11 cellular contexts compared by ENCODE assay signal in genomic region chr1:32020338-32020737, GRCh38. TPM values are rescaled to one million over a fixed set of nuclear protein-coding genes. Genes with fewer than 3 reads are reported as not detected.
DNase-seq lines count a peak whose midpoint lies in the region; ATAC-seq, FAIRE-seq and TF ChIP-seq lines count a peak whose summit lies in the region.
"Had no signal": no experiment of that assay in that cellular context is flagged by ENCODE, and none has a peak within 500 bp of the region (broad histone marks: within the 10 kb centered on the region; RNA-seq: fewer than 3 reads in every experiment).

No MANE protein-coding gene starts in this region.

- H3K27ac ChIP-seq in DND-41 (ENCODE audit: low read length) (no peak overlapping the region), K562 (ENCODE audit: extremely low read depth, low read depth, low read length) (peak overlapping the region; percentile 50), lower lobe of right lung (no peak overlapping the region), ovary (no peak overlapping the region)

- H2AFZ ChIP-seq in DND-41 (ENCODE audit: low read depth, low read length) (no peak overlapping the region), K562 (ENCODE audit: low read depth, low read length) (no peak overlapping the region)

- TF ChIP-seq EP300 in K562 (IDR thresholded peaks at IDR 0.05; ENCODE audit: low read length) (no peak), ovary (IDR thresholded peaks at IDR 0.05) (no peak)

- H3K4me1 ChIP-seq in DND-41 (ENCODE audit: insufficient read depth, low read length) = peaks cover 49% of the 10 kb centered on the region
- H3K4me1 ChIP-seq in K562 (replicated peaks in 1 of 2; ENCODE audit: control insufficient read depth in 2 of 2, insufficient read depth in 2 of 2, low read length in 2 of 2) = peaks cover 41 to 67% of the 10 kb centered on the region in 2 experiments
- peaks cover 79% of the 10 kb centered on the region for H3K4me1 ChIP-seq in lower lobe of right lung
- H3K4me1 ChIP-seq in ovary (ENCODE audit: insufficient read depth) = peaks cover 25% of the 10 kb centered on the region

- H3K4me2 ChIP-seq in DND-41 (ENCODE audit: insufficient read depth, low read length) (peak overlapping the region; percentile 29; the same call in 1 of the 2 replicates), K562 (ENCODE audit: insufficient read depth, low read length) (peak overlapping the region; percentile 8; the same call in 1 of the 2 replicates)

- WGBS in K562 (ENCODE audit: insufficient coverage, low coverage, missing lambda C conversion rate) = 50% methylated on average over 6 of the region's 6 CpGs
- WGBS in ovary, 3 donors = 29 to 39% (median 30%) methylated on average over 6 of the region's 6 CpGs

- POLR2A ChIA-PET in K562 (lab: Yijun Ruan, JAX) = interaction anchor here (0.6 to 1.8 kb wide), 5 partner anchors 10 to 803 kb away, joined by 3 to 5 read pairs (median 3); no protein-coding TSS in a partner anchor

- in situ Hi-C loops in K562 (cut with MboI) = no loop called here

- no peak for TF ChIP-seq RAD21 in K562 (CRISPR knock-in tag; conservative IDR thresholded peaks at IDR 0.05 in 1 of 2, IDR thresholded peaks at IDR 0.05 in 1 of 2)

- H3K27me3 ChIP-seq in DND-41 (ENCODE audit: insufficient read depth, low read length, poor library complexity) (no peaks in the 10 kb centered on the region), K562 (ENCODE audit: control insufficient read depth in 2 of 2, insufficient read depth in 2 of 2, low read length in 2 of 2) (no peaks in the 10 kb centered on the region), lower lobe of right lung (ENCODE audit: low read depth) (no peaks in the 10 kb centered on the region), ovary (no peaks in the 10 kb centered on the region)

- CTCF ChIA-PET in K562 (lab: Yijun Ruan, JAX; ENCODE audit: low intra/inter-chr PET ratio) = no interaction called here

- BruUV-seq in K562 (replicated peaks; lab: Mats Ljungman, UMichigan) = TSS peak; percentile 0

- H3K9me1 ChIP-seq in K562 (ENCODE audit: control insufficient read depth, insufficient read depth, low read length) = no peaks in the 10 kb centered on the region

- intact Hi-C loops in K562 (cut with micrococcal nuclease) (loop anchor here (5.0 kb wide), 1 partner anchor 83 kb away; the partner anchor contains the start of gene PTP4A2), lower lobe of right lung (cut with DNase I) (no loop called here), ovary (cut with DNase I) (no loop called here)

- TF ChIP-seq CTCF in AG10803 (conservative IDR thresholded peaks at IDR 0.05; ENCODE audit: low read length) = no peak
- no peak for TF ChIP-seq CTCF in DND-41 (IDR thresholded peaks at IDR 0.05; ENCODE audit: borderline replicate concordance, extremely low read depth, low read length, poor library complexity, severe bottlenecking)
- no peak for TF ChIP-seq CTCF in K562 (IDR thresholded peaks at IDR 0.05 in 2 of 3, conservative IDR thresholded peaks at IDR 0.05 in 1 of 3; ENCODE audit: insufficient read depth in 2 of 3, low read depth in 1 of 3, low read length in 3 of 3)
- no peak for TF ChIP-seq CTCF in lower lobe of right lung (IDR thresholded peaks at IDR 0.05)
- TF ChIP-seq CTCF in ovary (IDR thresholded peaks at IDR 0.05) = no peak

- no peak for TF ChIP-seq POLR2A in K562 (conservative IDR thresholded peaks at IDR 0.05)
- TF ChIP-seq POLR2A in ovary (IDR thresholded peaks at IDR 0.05) = no peak

- H3K9me3 ChIP-seq in DND-41 (ENCODE audit: insufficient read depth, low read length, severe bottlenecking) (no peaks in the 10 kb centered on the region), K562 (replicated peaks; ENCODE audit: control insufficient read depth, insufficient read depth, low read depth, low read length) (no peaks in the 10 kb centered on the region), lower lobe of right lung (no peaks in the 10 kb centered on the region), ovary (no peaks in the 10 kb centered on the region)

- H3K9ac ChIP-seq in DND-41 (ENCODE audit: low read depth, low read length) = no peak overlapping the region
- H3K9ac ChIP-seq in K562 (ENCODE audit: insufficient read depth in 1 of 2, low read depth in 2 of 2, low read length in 2 of 2) = peak overlapping the region; percentile 1 to 77; a peak in 2 of 4 replicates

- H3K4me3 ChIP-seq in AG10803 (ENCODE audit: low read length) (no peak overlapping the region), DND-41 (ENCODE audit: low read depth in 1 of 2, low read length in 2 of 2) (no peak overlapping the region), K562 (no peak overlapping the region), lower lobe of right lung (no peak overlapping the region), ovary (no peak overlapping the region)

- FAIRE-seq in K562 (lab: Jason Lieb, UNC) = no peak

- H4K20me1 ChIP-seq in DND-41 (ENCODE audit: insufficient read depth, low read length) = peaks cover 91% of the 10 kb centered on the region
- H4K20me1 ChIP-seq in K562 (replicated peaks; ENCODE audit: control insufficient read depth, insufficient read depth, low read length) = peaks cover 21% of the 10 kb centered on the region

- H3K79me2 ChIP-seq in DND-41 (ENCODE audit: insufficient read depth, low read length) (peaks cover 99% of the 10 kb centered on the region), K562 (ENCODE audit: control insufficient read depth, insufficient read depth, low read length) (peaks cover 98% of the 10 kb centered on the region)

- H3K36me3 ChIP-seq in DND-41 (ENCODE audit: insufficient read depth, low read length) (peaks cover 74% of the 10 kb centered on the region), K562 (ENCODE audit: control insufficient read depth, insufficient read depth, low read length) (peaks cover 70% of the 10 kb centered on the region), lower lobe of right lung (peaks cover 29% of the 10 kb centered on the region), ovary (no peaks in the 10 kb centered on the region)

- DNase-seq in AG10803 (ENCODE audit: low read depth) = peak; percentile 16
- no peak for DNase-seq in DND-41
- DNase-seq in K562 (ENCODE audit: extremely low read depth in 1 of 4, low spot score in 3 of 4) = no peak
- DNase-seq in lower lobe of right lung = no peak
- no peak for DNase-seq in NK-92 treated with Interleukin-12 subunit alpha and Interleukin-12 subunit beta, amount 100 ng/mL, for 24 hours (lab: John Stamatoyannopoulos, UW)
- DNase-seq in NCI-H82 (lab: John Stamatoyannopoulos, UW) = no peak
- no peak for DNase-seq in ovary
- DNase-seq: effector CD4-positive, alpha-beta T cell; NCI-H146; stimulated activated naive CD8-positive, alpha-beta T cell treated with anti-CD3 and anti-CD28 coated beads, Interleukin-15, amount 100 ng/mL, for 72 hours had no signal

- ATAC-seq in DND-41 (ENCODE audit: insufficient read depth, low read depth) = no peak
- no peak for ATAC-seq in K562
- ATAC-seq in lower lobe of right lung = peak; percentile 47 to 55
- no peak for ATAC-seq in HG03469 (IDR thresholded peaks at IDR 0.05; ENCODE audit: unreplicated experiment)
- ATAC-seq: stimulated activated naive CD8-positive, alpha-beta T cell treated with anti-CD3 and anti-CD28 coated beads, Interleukin-15, amount 100 ng/mL, for 72 hours had no signal

TF ChIP-seq in K562, 482 proteins besides CTCF, POLR2A, EP300 and RAD21 (continues in another document):
- no peak for TF ChIP-seq PHB2 (IDR thresholded peaks at IDR 0.05; ENCODE audit: low read depth)

RNA-seq across cellular contexts. Expression of gene KHDRBS1, which starts 6.7 kb away (rescaled TPM):
- total RNA-seq in K562 (2011; cell fraction: chromatin; rRNA removed; ENCODE audit: low replicate concordance) = 35.0 and 69.1 TPM in 2 replicates
- total RNA-seq in K562 (2011; cell fraction: nucleolus; rRNA removed) = 25.7 and 30.0 TPM in 2 replicates
- total RNA-seq in K562 (2011; cell fraction: nucleoplasm; rRNA removed) = 48.0 and 76.6 TPM in 2 replicates
- 119 and 120 TPM in 2 replicates for total RNA-seq in K562 (2014; rRNA removed)
- total RNA-seq in K562 (2014; rRNA removed; fragmentation: Illumina TruSeq; extraction: Trizol) = 114 and 125 TPM in 2 replicates
- total RNA-seq in K562 (2015; rRNA removed; fragmentation: Illumina TruSeq; extraction: Trizol) = 97.2 and 102 TPM in 2 replicates
- 234 and 257 TPM in 2 replicates for total RNA-seq in K562 (2021)
- 53.7 and 55.5 TPM in 2 replicates for polyA plus RNA-seq in K562 (2011; rRNA removed)
- polyA plus RNA-seq in K562 (2011; cell fraction: cytosol; rRNA removed) = 42.2 and 48.3 TPM in 2 replicates
- polyA plus RNA-seq in K562 (2011; cell fraction: nucleus; rRNA removed) = 41.0 and 48.4 TPM in 2 replicates
- 191 and 193 TPM in 2 replicates for polyA plus RNA-seq in K562 (2012)
- polyA plus RNA-seq in K562 (2014; fragmentation: Illumina TruSeq; extraction: Trizol) = 199 and 203 TPM in 2 replicates
- 10 to 100 TPM; 48.4 to 53.2 TPM for polyA plus RNA-seq in K562 (2014; fragmentation: Nextera tagmentation; extraction: Ambion mirVana)
- polyA plus RNA-seq in K562 (2014; rRNA removed) = 116 and 140 TPM in 2 replicates
- 36.1 and 52.7 TPM in 2 replicates for polyA minus RNA-seq in K562 (2011; rRNA and poly(A)+ RNA removed)
- polyA minus RNA-seq in K562 (2011; cell fraction: cytosol; rRNA and poly(A)+ RNA removed) = 70.3 and 82.8 TPM in 2 replicates
- polyA minus RNA-seq in K562 (2011; cell fraction: nucleus; rRNA and poly(A)+ RNA removed) = 17.4 and 34.9 TPM in 2 replicates
- 79.5 TPM for total RNA-seq in lower lobe of right lung
- 100 to 1,000 TPM in 5 of 7 donors, 10 to 100 TPM in 2; 84.3 to 184 (median 164) TPM for total RNA-seq in ovary
- polyA plus RNA-seq in ovary = 100 to 1,000 TPM; 137 to 138 TPM

RNA-seq across cellular contexts. Expression of gene TMEM39B, which starts 52.4 kb away (rescaled TPM):
- total RNA-seq in K562 (2011; cell fraction: chromatin; rRNA removed; ENCODE audit: low replicate concordance) = 12.4 and 38.5 TPM in 2 replicates
- 42.0 and 48.5 TPM in 2 replicates for total RNA-seq in K562 (2011; cell fraction: nucleolus; rRNA removed)
- total RNA-seq in K562 (2011; cell fraction: nucleoplasm; rRNA removed) = 31.2 and 37.3 TPM in 2 replicates
- total RNA-seq in K562 (2014; rRNA removed) (6.0 and 9.5 TPM in 2 replicates), K562 (2014; rRNA removed; fragmentation: Illumina TruSeq; extraction: Trizol) (4.9 and 6.9 TPM in 2 replicates), K562 (2015; rRNA removed; fragmentation: Illumina TruSeq; extraction: Trizol) (10.9 and 11.0 TPM in 2 replicates), K562 (2021) (28.5 and 29.3 TPM in 2 replicates), lower lobe of right lung (15.3 TPM), ovary (10 to 100 TPM in 5 of 7 donors, 1 to 10 TPM in 2; 3.0 to 23.5 (median 15.2) TPM)
- polyA plus RNA-seq in K562 (2011; rRNA removed) (9.7 and 22.5 TPM in 2 replicates), K562 (2014; fragmentation: Illumina TruSeq; extraction: Trizol) (17.4 and 17.7 TPM in 2 replicates), K562 (2014; fragmentation: Nextera tagmentation; extraction: Ambion mirVana) (1 to 10 TPM in 1 of 2 experiments, under 1 TPM in 1; 0.92 to 3.5 TPM), K562 (2014; rRNA removed) (10.9 and 12.2 TPM in 2 replicates), ovary (10 to 100 TPM in 1 of 2 donors, 1 to 10 TPM in 1; 7.4 to 16.1 TPM)
- 35.8 and 45.0 TPM in 2 replicates for polyA plus RNA-seq in K562 (2011; cell fraction: cytosol; rRNA removed)
- 26.6 and 34.6 TPM in 2 replicates for polyA plus RNA-seq in K562 (2011; cell fraction: nucleus; rRNA removed)
- 27.8 and 28.1 TPM in 2 replicates for polyA plus RNA-seq in K562 (2012)
- 12.3 and 16.2 TPM in 2 replicates for polyA minus RNA-seq in K562 (2011; rRNA and poly(A)+ RNA removed)
- polyA minus RNA-seq in K562 (2011; cell fraction: cytosol; rRNA and poly(A)+ RNA removed) = 24.0 and 24.4 TPM in 2 replicates
- polyA minus RNA-seq in K562 (2011; cell fraction: nucleus; rRNA and poly(A)+ RNA removed) = 11.2 and 12.8 TPM in 2 replicates

Comparison
In these comparisons a context has a peak if more than half of its experiments do, and no peak if none do; other contexts are left out.
1. ATAC-seq: peak in lower lobe of right lung (2 of 2); none in DND-41 (single experiment), K562 (single experiment) and HG03469 (single experiment).